ENCODE assay signal across 22 cellular contexts in the genomic region with DNA sequence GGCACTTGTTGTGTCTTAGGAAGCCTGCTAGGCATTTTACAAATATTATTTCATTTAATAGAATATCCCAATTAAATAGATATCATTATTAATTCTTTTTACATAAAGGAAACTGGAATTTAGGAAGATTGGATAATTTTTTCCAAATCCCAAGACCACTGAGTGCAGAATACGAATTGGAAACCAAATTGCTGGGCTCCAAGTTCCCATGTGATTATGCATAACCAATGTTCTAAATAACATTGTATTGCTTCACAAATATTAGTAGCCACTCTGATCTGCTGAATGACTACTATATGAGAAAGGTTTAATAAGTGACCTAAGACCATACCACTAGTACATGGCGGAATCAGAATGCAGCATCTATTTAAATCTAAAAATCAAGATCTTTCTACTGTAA.
"Had no signal": no experiment of that assay in that cellular context is flagged by ENCODE, and none has a peak within 500 bp of the region (broad histone marks: within the 10 kb centered on the region; RNA-seq: fewer than 3 reads in every experiment).

No MANE protein-coding gene starts in this region.

- H3K9ac ChIP-seq: KMS-11 had no signal

- DNase-seq: Kasumi-1, MM.1S, NCI-H1092 treated with DMSO at 0.1 percent for 48 hours, NCI-H1436, NCI-H187, NCI-H2029, NCI-H2081 treated with DMSO at 0.1 percent for 48 hours, NCI-H2171, NCI-H226, NCI-H446, NCI-H510A, NCI-H524 treated with DMSO at 0.1 percent for 48 hours, NCI-H69, NCI-H774, SHP77 treated with DMSO at 0.1 percent for 48 hours had no signal

- H3K27ac ChIP-seq: HL-60, KMS-11, SJCRH30 had no signal

- H3K4me2 ChIP-seq: KMS-11 had no signal

- H3K4me3 Mint-ChIP-seq: IgD-negative memory B cell had no signal

- H3K36me3 Mint-ChIP-seq: IgD-negative memory B cell had no signal

- H3K4me3 ChIP-seq: K562, SJCRH30 had no signal

- H3K36me3 ChIP-seq: SJCRH30 had no signal

- H3K4me1 Mint-ChIP-seq: IgD-negative memory B cell had no signal

- H3K9me3 ChIP-seq: SJCRH30 had no signal

- H3K27ac Mint-ChIP-seq: IgD-negative memory B cell had no signal

- ATAC-seq: K562, Right ventricle myocardium inferior, SK-N-SH treated with all-trans-retinoic acid at 6 μM for 48 hours had no signal

- H3K27me3 Mint-ChIP-seq: IgD-negative memory B cell had no signal
